In the genomic region with DNA sequence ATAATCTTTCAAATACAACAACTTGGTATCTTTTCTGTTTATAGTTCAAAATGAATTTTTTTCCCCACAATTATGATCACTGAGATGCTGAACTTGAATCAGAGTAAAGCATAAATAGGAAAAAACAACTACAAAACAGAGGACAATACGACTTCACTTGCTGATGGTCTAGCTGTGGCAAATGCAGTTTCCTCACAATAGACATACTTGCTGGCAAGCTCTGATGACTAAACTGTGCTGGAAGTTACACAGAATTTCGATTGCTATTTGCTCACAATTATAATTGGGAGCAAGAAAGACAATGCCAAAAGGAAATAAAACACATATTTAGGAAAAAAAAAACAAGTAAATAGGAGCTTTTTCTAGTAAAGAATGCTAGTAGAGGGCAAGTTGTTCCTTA, we compare ENCODE assay signal across 16 cellular contexts. TPM values are rescaled to one million over a fixed set of nuclear protein-coding genes. Genes with fewer than 3 reads are reported as not detected.
DNase-seq lines count a peak whose midpoint lies in the region; ATAC-seq, FAIRE-seq and TF ChIP-seq lines count a peak whose summit lies in the region.
"Had no signal": no experiment of that assay in that cellular context is flagged by ENCODE, and none has a peak within 500 bp of the region (broad histone marks: within the 10 kb centered on the region; RNA-seq: fewer than 3 reads in every experiment).

No MANE protein-coding gene starts in this region.

- H2AFZ ChIP-seq in ACC112 (ENCODE audit: low read length, unreplicated experiment) (no peak overlapping the region), mammary epithelial cell (ENCODE audit: low read depth, low read length) (no peak overlapping the region), keratinocyte (ENCODE audit: control insufficient read depth, low read length) (no peak overlapping the region)

- H3K9me3 ChIP-seq in mammary epithelial cell (replicated peaks; ENCODE audit: insufficient read depth, low read length) (no peaks in the 10 kb centered on the region), keratinocyte (ENCODE audit: control insufficient read depth, low read depth, low read length) (no peaks in the 10 kb centered on the region)
- H3K9me3 ChIP-seq: HAP-1, ovary, SJCRH30 had no signal

- FAIRE-seq in keratinocyte (lab: Jason Lieb, UNC): no peak

- no peaks in the 10 kb centered on the region for H3K36me3 ChIP-seq in ACC112 (ENCODE audit: insufficient read depth, low read length)
- peaks cover 1% of the 10 kb centered on the region for H3K36me3 ChIP-seq in mammary epithelial cell (ENCODE audit: insufficient read depth, low read length)
- H3K36me3 ChIP-seq in keratinocyte (ENCODE audit: control insufficient read depth in 2 of 2, extremely low read depth in 1 of 2, insufficient read depth in 2 of 2, low read length in 2 of 2): no peaks in the 10 kb centered on the region
- H3K36me3 ChIP-seq: HAP-1, ovary, SJCRH30 had no signal

- WGBS in mammary epithelial cell (ENCODE audit: low coverage, missing lambda C conversion rate): 14% methylated on average over 2 of the region's 2 CpGs

- CTCF ChIA-PET in mammary epithelial cell (lab: Charles Lee; ENCODE audit: low non-redundant PET): no interaction called here

- H3K4me2 ChIP-seq in mammary epithelial cell (ENCODE audit: insufficient read depth, low read depth, low read length): peak overlapping the region; percentile 56
- H3K4me2 ChIP-seq in keratinocyte (ENCODE audit: control insufficient read depth, extremely low read depth, insufficient read depth, low read depth, low read length): peak overlapping the region; percentile 29

- H3K27me3 ChIP-seq in ACC112 (ENCODE audit: insufficient read depth, low read length) (no peaks in the 10 kb centered on the region), mammary epithelial cell (ENCODE audit: insufficient read depth, low read length) (no peaks in the 10 kb centered on the region), keratinocyte (ENCODE audit: control insufficient read depth, extremely low read depth, insufficient read depth, low read length) (no peaks in the 10 kb centered on the region)
- H3K27me3 ChIP-seq: ovary, SJCRH30 had no signal

- H3K4me1 ChIP-seq in ACC112 (ENCODE audit: control insufficient read depth, insufficient read depth, low read length, unreplicated experiment) (peaks cover 54% of the 10 kb centered on the region), mammary epithelial cell (ENCODE audit: insufficient read depth, low read length) (peaks cover 43% of the 10 kb centered on the region), keratinocyte (ENCODE audit: control insufficient read depth, extremely low read depth, insufficient read depth, low read length) (peaks cover 63% of the 10 kb centered on the region)

- intact Hi-C loops in mammary epithelial cell (cut with micrococcal nuclease) (no loop called here), Right ventricle myocardium inferior (cut with DNase I) (no loop called here)

- H3K9ac ChIP-seq in mammary epithelial cell (ENCODE audit: insufficient read depth, low read length): no peak overlapping the region
- no peak overlapping the region for H3K9ac ChIP-seq in keratinocyte (ENCODE audit: control insufficient read depth, extremely low read depth, insufficient read depth, low read length)

- no peak for TF ChIP-seq CTCF in mammary epithelial cell (conservative IDR thresholded peaks at IDR 0.05 in 1 of 2, IDR thresholded peaks at IDR 0.05 in 1 of 2; ENCODE audit: extremely low read depth in 1 of 2, insufficient read depth in 1 of 2, low read depth in 1 of 2, low read length in 2 of 2)
- TF ChIP-seq CTCF in keratinocyte (optimal IDR thresholded peaks at IDR 0.05 in 1 of 3, IDR thresholded peaks at IDR 0.05 in 1 of 3, conservative IDR thresholded peaks at IDR 0.05 in 1 of 3; ENCODE audit: extremely low read depth in 1 of 3, insufficient read depth in 2 of 3, low read length in 3 of 3): no peak

- no TSS peak for BruUV-seq in mammary epithelial cell (replicated peaks; lab: Mats Ljungman, UMichigan)

- peaks cover 93% of the 10 kb centered on the region for H3K79me2 ChIP-seq in ACC112 (ENCODE audit: control insufficient read depth, insufficient read depth, low read length, unreplicated experiment)
- H3K79me2 ChIP-seq in mammary epithelial cell (ENCODE audit: insufficient read depth, low read length): peaks cover 91% of the 10 kb centered on the region
- H3K79me2 ChIP-seq in keratinocyte (ENCODE audit: control insufficient read depth, insufficient read depth, low read length): peaks cover 94% of the 10 kb centered on the region

- H4K20me1 ChIP-seq in mammary epithelial cell (ENCODE audit: insufficient read depth, low read length) (no peaks in the 10 kb centered on the region), keratinocyte (ENCODE audit: control insufficient read depth, extremely low read depth, insufficient read depth, low read length) (no peaks in the 10 kb centered on the region)

- dilution Hi-C loops in mammary epithelial cell (cut with HindIII; ENCODE audit: low sequenced_read_pairs) (loop anchor here (25.0 kb wide), 1 partner anchor 234 kb away; no protein-coding TSS in a partner anchor), keratinocyte (cut with MboI; ENCODE audit: extremely low pct_ligation_motif_present, low sequenced_read_pairs) (no loop called here)

- no peaks in the 10 kb centered on the region for H3K9me1 ChIP-seq in keratinocyte (ENCODE audit: control insufficient read depth, extremely low read depth, insufficient read depth, low read length)

- H3K4me3 ChIP-seq in ACC112 (ENCODE audit: low read depth, low read length) (peak overlapping the region; percentile 15), mammary epithelial cell (replicated peaks in 1 of 3; ENCODE audit: insufficient read depth in 1 of 3, low read depth in 2 of 3, low read length in 3 of 3) (no peak overlapping the region), keratinocyte (ENCODE audit: control insufficient read depth in 2 of 3, extremely low read depth in 1 of 3, insufficient read depth in 2 of 3, low read depth in 1 of 3, low read length in 3 of 3) (no peak overlapping the region)
- H3K4me3 ChIP-seq: HAP-1, ovary, SJCRH30 had no signal

- peak; percentile 14 to 60 for DNase-seq in NCI-H1930 (lab: John Stamatoyannopoulos, UW)
- peak; percentile 40 for DNase-seq in mammary epithelial cell
- DNase-seq in keratinocyte (ENCODE audit: low read depth, low spot score): no peak
- no peak for DNase-seq in Right ventricle myocardium inferior (ENCODE audit: missing footprints)
- DNase-seq in RPMI8226: no peak
- no peak for DNase-seq in middle frontal gyrus (ENCODE audit: extremely low spot score, low spot score)
- DNase-seq: Calu3, caudate nucleus, midbrain, NCI-H2029 treated with DMSO at 0.1 percent for 48 hours, ovary, SJCRH30 had no signal

- H3K27ac ChIP-seq in ACC112 (ENCODE audit: low read depth, low read length): peak overlapping the region; percentile 79
- H3K27ac ChIP-seq in mammary epithelial cell (ENCODE audit: insufficient read depth, low read depth, low read length): no peak overlapping the region
- peak overlapping the region; percentile 45 for H3K27ac ChIP-seq in keratinocyte (ENCODE audit: control insufficient read depth, insufficient read depth, low read length)
- H3K27ac ChIP-seq: HL-60, ovary, SJCRH30 had no signal

- no peak for ATAC-seq in Right ventricle myocardium inferior
- ATAC-seq in HG03025 (IDR thresholded peaks at IDR 0.05; ENCODE audit: low FRiP score, unreplicated experiment): no peak

- in situ Hi-C loops in mammary epithelial cell (cut with MboI; ENCODE audit: low sequenced_read_pairs in 2 of 2): loop anchor here (25.0 kb wide), 3 partner anchors 234 to 391 kb away; no protein-coding TSS in a partner anchor

RNA-seq across cellular contexts. Expression of gene VEGFC, which starts 14.7 kb away (rescaled TPM):
- total RNA-seq in mammary epithelial cell (10 to 100 TPM in 1 of 2 donors, 1 to 10 TPM in 1; 9.0 to 49.0 TPM), Right ventricle myocardium inferior (6.0 TPM)
- polyA plus RNA-seq in mammary epithelial cell (26.4 TPM), keratinocyte (7.6 to 46.0 TPM (median 19.4 TPM) in 3 replicates)
- polyA minus RNA-seq in mammary epithelial cell (18.5 TPM), keratinocyte (12.5 to 21.1 TPM (median 20.0 TPM) in 3 replicates)
- 4.3 TPM for polyA plus RNA-seq in keratinocyte (2011; ENCODE audit: low read depth)
- polyA plus RNA-seq in keratinocyte (2011; cell fraction: cytosol; rRNA removed): 14.2 and 19.9 TPM in 2 replicates
- polyA plus RNA-seq in keratinocyte (2011; cell fraction: nucleus; rRNA removed): 28.6 and 29.0 TPM in 2 replicates
- polyA plus RNA-seq in keratinocyte (2012; ENCODE audit: low replicate concordance): 5.1 and 33.6 TPM in 2 replicates
- polyA minus RNA-seq in keratinocyte (2011; cell fraction: cytosol; rRNA and poly(A)+ RNA removed): 10.6 TPM
- 10.4 and 14.9 TPM in 2 replicates for polyA minus RNA-seq in keratinocyte (2011; cell fraction: nucleus; rRNA and poly(A)+ RNA removed)

Comparison
In these comparisons a context has a peak if more than half of its experiments do, and no peak if none do; other contexts are left out.
1. DNase-seq: peak in NCI-H1930 (2 of 2) and mammary epithelial cell (single experiment); none in keratinocyte (single experiment), Right ventricle myocardium inferior (single experiment), RPMI8226 (single experiment) and middle frontal gyrus (single experiment).